2 cellular contexts compared by ENCODE assay signal in genomic region chr9:128788445-128788844, GRCh38.
TF ChIP-seq lines count a peak whose summit lies in the region.

No MANE protein-coding gene starts in this region.

TF ChIP-seq in SK-N-SH, 30 proteins besides CTCF, POLR2A, EP300 and RAD21 (continued from another document):
- TF ChIP-seq PBX3 (IDR thresholded peaks at IDR 0.05) (no peak), FOXM1 (IDR thresholded peaks at IDR 0.05; ENCODE audit: low read depth) (no peak), USF1 (IDR thresholded peaks at IDR 0.05; ENCODE audit: borderline replicate concordance, low read depth) (no peak), TAF1 (IDR thresholded peaks at IDR 0.05; ENCODE audit: borderline replicate concordance, low read depth, low read length) (no peak), MEF2A (IDR thresholded peaks at IDR 0.05; ENCODE audit: borderline replicate concordance, low read depth) (no peak), POLR2AphosphoS5 (IDR thresholded peaks at IDR 0.05; ENCODE audit: low read depth, low read length) (no peak), YY1 (IDR thresholded peaks at IDR 0.05; ENCODE audit: low read depth) (no peak), RXRA (IDR thresholded peaks at IDR 0.05; ENCODE audit: borderline replicate concordance, low read depth) (no peak), REST (IDR thresholded peaks at IDR 0.05; ENCODE audit: low read depth, low read length) (no peak), RCOR1 (IDR thresholded peaks at IDR 0.05; ENCODE audit: low read length) (no peak), MAX (IDR thresholded peaks at IDR 0.05; ENCODE audit: low read depth) (no peak), GABPA (IDR thresholded peaks at IDR 0.05; ENCODE audit: low read depth) (no peak), SMC3 (IDR thresholded peaks at IDR 0.05; ENCODE audit: low read depth, low read length) (no peak), TEAD4 (IDR thresholded peaks at IDR 0.05; ENCODE audit: borderline replicate concordance, insufficient read depth) (no peak)

TF ChIP-seq in SK-N-SH treated with all-trans-retinoic acid at 6 μM for 48 hours, 23 proteins besides CTCF, POLR2A, EP300 and RAD21 (continued from another document):
- TF ChIP-seq PATZ1 (CRISPR knock-in tag; IDR thresholded peaks at IDR 0.05; ENCODE audit: borderline replicate concordance), result no peak
- no peak for TF ChIP-seq POU6F1 (CRISPR knock-in tag; IDR thresholded peaks at IDR 0.05; ENCODE audit: borderline replicate concordance, low read depth)
- TF ChIP-seq ESRRG (CRISPR knock-in tag; IDR thresholded peaks at IDR 0.05), result no peak
- TF ChIP-seq PPARA (CRISPR knock-in tag; IDR thresholded peaks at IDR 0.05; ENCODE audit: borderline replicate concordance), result no peak
